1 cellular context compared by ENCODE assay signal in the genomic region with DNA sequence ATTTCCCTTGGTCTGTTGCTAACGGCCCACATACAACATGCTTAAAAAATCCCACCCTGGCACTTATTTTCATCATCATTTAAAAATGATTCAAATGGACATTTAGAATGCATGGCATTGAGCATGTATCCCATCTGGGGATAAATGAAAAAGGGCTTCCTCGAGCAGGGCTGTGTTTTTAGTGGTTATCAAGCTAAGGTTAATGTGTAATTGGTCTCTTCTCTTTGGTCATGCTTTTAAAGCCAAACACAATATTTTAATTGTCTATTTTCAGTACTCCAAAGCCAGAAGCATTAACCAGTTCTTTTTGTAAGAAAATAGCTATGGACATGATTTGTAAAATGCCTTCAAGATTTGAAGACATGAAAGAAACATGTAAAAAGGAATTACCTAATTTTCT.
TF ChIP-seq lines count a peak whose summit lies in the region.

No MANE protein-coding gene starts in this region.

TF ChIP-seq in HCT116, 20 proteins besides CTCF, POLR2A, EP300 and RAD21 (continued from another document):
- TF ChIP-seq REST (IDR thresholded peaks at IDR 0.05; ENCODE audit: low read depth): no peak
- no peak for TF ChIP-seq SRF (IDR thresholded peaks at IDR 0.05; ENCODE audit: low read depth)
- no peak for TF ChIP-seq FOSL1 (IDR thresholded peaks at IDR 0.05; ENCODE audit: low read depth)
- TF ChIP-seq SP1 (IDR thresholded peaks at IDR 0.05; ENCODE audit: low read depth): no peak
- TF ChIP-seq ZNF274 (IDR thresholded peaks at IDR 0.05; ENCODE audit: low read depth, low read length): no peak
- no peak for TF ChIP-seq POLR2AphosphoS5 (IDR thresholded peaks at IDR 0.05; ENCODE audit: low read depth, low read length)
- TF ChIP-seq ELF1 (IDR thresholded peaks at IDR 0.05; ENCODE audit: borderline replicate concordance, low read depth): no peak
- TF ChIP-seq, protein P1, sequence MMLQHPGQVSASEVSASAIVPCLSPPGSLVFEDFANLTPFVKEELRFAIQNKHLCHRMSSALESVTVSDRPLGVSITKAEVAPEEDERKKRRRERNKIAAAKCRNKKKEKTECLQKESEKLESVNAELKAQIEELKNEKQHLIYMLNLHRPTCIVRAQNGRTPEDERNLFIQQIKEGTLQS (IDR thresholded peaks at IDR 0.05): no peak
